ENCODE assay signal across 11 cellular contexts in the genomic region with DNA sequence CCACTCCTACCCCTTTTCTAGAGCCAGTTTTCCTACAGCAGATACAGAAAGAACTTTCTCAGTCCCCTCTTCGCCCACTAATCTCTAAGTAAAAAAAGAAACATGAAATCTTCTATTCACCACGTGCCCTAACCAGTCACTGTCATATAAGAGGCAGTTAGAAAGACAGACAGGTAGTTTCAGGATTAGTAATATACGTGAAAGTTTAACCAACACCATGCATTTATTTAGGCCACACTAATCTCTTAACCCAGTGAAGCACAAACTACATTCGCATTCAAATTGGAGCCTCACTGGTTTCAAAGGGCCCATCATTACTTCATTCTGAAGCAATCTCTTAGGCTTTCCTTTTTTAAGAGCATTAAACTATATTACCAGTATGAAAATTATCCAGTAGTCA. TPM values are rescaled to one million over a fixed set of nuclear protein-coding genes. Genes with fewer than 3 reads are reported as not detected.
DNase-seq lines count a peak whose midpoint lies in the region; ATAC-seq and TF ChIP-seq lines count a peak whose summit lies in the region.
"Had no signal": no experiment of that assay in that cellular context is flagged by ENCODE, and none has a peak within 500 bp of the region (broad histone marks: within the 10 kb centered on the region; RNA-seq: fewer than 3 reads in every experiment).

No MANE protein-coding gene starts in this region.

- ATAC-seq in activated T-cell treated with anti-CD3 and anti-CD28 coated beads, Interleukin-2, amount 50 U/mL, for 4 hours = peak; percentile 96 to 97
- peak; percentile 100 for ATAC-seq in GM21723 (IDR thresholded peaks at IDR 0.05; ENCODE audit: unreplicated experiment)
- ATAC-seq in HG03342 (IDR thresholded peaks at IDR 0.05; ENCODE audit: unreplicated experiment) = peak; percentile 100
- peak; percentile 91 for ATAC-seq in stimulated activated memory B cell treated with anti-CD40 and anti-IgM and Interleukin-4, amounts not matched to agents 10 μg/mL and 1 μg/mL and 100 μg/mL, for 72 hours
- ATAC-seq: left lung, right lobe of liver had no signal

- H3K27ac ChIP-seq in endodermal cell (ENCODE audit: low read depth, low read length) = no peak overlapping the region
- H3K27ac ChIP-seq: left lung, Peyer's patch, right lobe of liver had no signal

- no peak overlapping the region for H3K4me3 ChIP-seq in endodermal cell (ENCODE audit: low read length)
- H3K4me3 ChIP-seq: left lung, Peyer's patch, right lobe of liver had no signal

- H3K4me1 Mint-ChIP-seq in activated T-cell treated with anti-CD3 and anti-CD28 coated beads, Interleukin-2, amount 50 U/mL, for 4 hours (ENCODE audit: low read depth) = peaks cover 31% of the 10 kb centered on the region
- peaks cover 34% of the 10 kb centered on the region for H3K4me1 Mint-ChIP-seq in stimulated activated memory B cell treated with anti-CD40 and anti-IgM and Interleukin-4, amounts not matched to agents 10 μg/mL and 1 μg/mL and 100 μg/mL, for 72 hours
- H3K4me1 Mint-ChIP-seq in endodermal cell = peaks cover 4% of the 10 kb centered on the region

- no peak for DNase-seq in activated T-cell treated with anti-CD3 and anti-CD28 coated beads, Interleukin-2, amount 50 U/mL, for 4 hours
- DNase-seq in activated T-cell treated with anti-CD3 and anti-CD28 coated beads for 4 hours (no peak), endodermal cell (no peak), COR-L47 (lab: John Stamatoyannopoulos, UW) (no peak), COLO829 (ENCODE audit: low spot score) (no peak)
- DNase-seq: left lung, Peyer's patch, right lobe of liver had no signal

- H3K4me3 Mint-ChIP-seq in activated T-cell treated with anti-CD3 and anti-CD28 coated beads, Interleukin-2, amount 50 U/mL, for 4 hours = no peak overlapping the region
- peak overlapping the region; percentile 28 for H3K4me3 Mint-ChIP-seq in stimulated activated memory B cell treated with anti-CD40 and anti-IgM and Interleukin-4, amounts not matched to agents 10 μg/mL and 1 μg/mL and 100 μg/mL, for 72 hours
- no peak overlapping the region for H3K4me3 Mint-ChIP-seq in endodermal cell

- WGBS in endodermal cell (ENCODE audit: insufficient coverage in 1 of 2, insufficient read length in 1 of 2), 2 experiments = 87 to 100% methylated on average over 1 to 4 of the region's 4 CpGs

- no peak overlapping the region for H3K9ac ChIP-seq in endodermal cell (ENCODE audit: extremely low read depth, low read length, poor library complexity, severe bottlenecking)

- no peaks in the 10 kb centered on the region for H3K4me1 ChIP-seq in endodermal cell (ENCODE audit: control insufficient read depth, insufficient read depth, low read length)
- H3K4me1 ChIP-seq: left lung, right lobe of liver had no signal

- H3K27me3 Mint-ChIP-seq in activated T-cell treated with anti-CD3 and anti-CD28 coated beads, Interleukin-2, amount 50 U/mL, for 4 hours (ENCODE audit: low read depth) = no peaks in the 10 kb centered on the region
- no peaks in the 10 kb centered on the region for H3K27me3 Mint-ChIP-seq in stimulated activated memory B cell treated with anti-CD40 and anti-IgM and Interleukin-4, amounts not matched to agents 10 μg/mL and 1 μg/mL and 100 μg/mL, for 72 hours
- H3K27me3 Mint-ChIP-seq in endodermal cell (ENCODE audit: insufficient read depth) = no peaks in the 10 kb centered on the region

- no peaks in the 10 kb centered on the region for H3K27me3 ChIP-seq in endodermal cell (ENCODE audit: control insufficient read depth, insufficient read depth, low read length, poor library complexity, severe bottlenecking)
- H3K27me3 ChIP-seq: left lung, Peyer's patch, right lobe of liver had no signal

- no peaks in the 10 kb centered on the region for H3K9me3 Mint-ChIP-seq in activated T-cell treated with anti-CD3 and anti-CD28 coated beads, Interleukin-2, amount 50 U/mL, for 4 hours
- H3K9me3 Mint-ChIP-seq in stimulated activated memory B cell treated with anti-CD40 and anti-IgM and Interleukin-4, amounts not matched to agents 10 μg/mL and 1 μg/mL and 100 μg/mL, for 72 hours = no peaks in the 10 kb centered on the region
- H3K9me3 Mint-ChIP-seq in endodermal cell = no peaks in the 10 kb centered on the region

- no peaks in the 10 kb centered on the region for H3K9me3 ChIP-seq in endodermal cell (ENCODE audit: control insufficient read depth, low read length)
- H3K9me3 ChIP-seq: left lung, Peyer's patch, right lobe of liver had no signal

- no peak for TF ChIP-seq CTCF in endodermal cell (conservative IDR thresholded peaks at IDR 0.05)

- peaks cover 17% of the 10 kb centered on the region for H3K36me3 ChIP-seq in endodermal cell (ENCODE audit: control insufficient read depth, insufficient read depth, low read length)

- peak overlapping the region; percentile 46 for H3K27ac Mint-ChIP-seq in stimulated activated memory B cell treated with anti-CD40 and anti-IgM and Interleukin-4, amounts not matched to agents 10 μg/mL and 1 μg/mL and 100 μg/mL, for 72 hours
- H3K27ac Mint-ChIP-seq in endodermal cell = no peak overlapping the region

- peaks cover 31% of the 10 kb centered on the region for H3K36me3 Mint-ChIP-seq in activated T-cell treated with anti-CD3 and anti-CD28 coated beads, Interleukin-2, amount 50 U/mL, for 4 hours (ENCODE audit: insufficient read depth)
- peaks cover 47% of the 10 kb centered on the region for H3K36me3 Mint-ChIP-seq in stimulated activated memory B cell treated with anti-CD40 and anti-IgM and Interleukin-4, amounts not matched to agents 10 μg/mL and 1 μg/mL and 100 μg/mL, for 72 hours
- H3K36me3 Mint-ChIP-seq in endodermal cell (ENCODE audit: low read depth) = peaks cover 24% of the 10 kb centered on the region

RNA-seq across cellular contexts. Expression of gene GPATCH2, which starts 10.1 kb away (rescaled TPM):
- total RNA-seq in activated T-cell treated with anti-CD3 and anti-CD28 coated beads, Interleukin-2, amount 50 U/mL, for 4 hours = 1 to 10 TPM; 7.5 to 8.5 (median 8.2) TPM
- 10 to 100 TPM; 21.2 to 23.2 TPM for total RNA-seq in endodermal cell
- polyA plus RNA-seq in endodermal cell (2013, experiment 1 of 2) = 16.7 TPM
- 14.7 TPM for polyA plus RNA-seq in endodermal cell (2013, experiment 2 of 2)

RNA-seq across cellular contexts. Expression of gene SPATA17, which starts 10.3 kb away (rescaled TPM):
- not detected for total RNA-seq in activated T-cell treated with anti-CD3 and anti-CD28 coated beads, Interleukin-2, amount 50 U/mL, for 4 hours
- 1 to 10 TPM in 1 of 2 donors, under 1 TPM in 1; 0.93 to 1.6 TPM for total RNA-seq in endodermal cell
- 3.8 TPM for polyA plus RNA-seq in endodermal cell (2013, experiment 1 of 2)
- 1.9 TPM for polyA plus RNA-seq in endodermal cell (2013, experiment 2 of 2)
